Comparison of ENCODE assay signal across 14 cellular contexts in genomic region chr4:34422472-34422871, GRCh38.
DNase-seq lines count a peak whose midpoint lies in the region; ATAC-seq and TF ChIP-seq lines count a peak whose summit lies in the region.
"Had no signal": no experiment of that assay in that cellular context is flagged by ENCODE, and none has a peak within 500 bp of the region (broad histone marks: within the 10 kb centered on the region; RNA-seq: fewer than 3 reads in every experiment).

No MANE protein-coding gene starts in this region.

- no peaks in the 10 kb centered on the region for H3K9me3 ChIP-seq in AG04450 (ENCODE audit: control insufficient read depth, insufficient read depth, low read length)
- H3K9me3 ChIP-seq in SU-DHL-6 (ENCODE audit: insufficient read depth, low read length): no peaks in the 10 kb centered on the region
- H3K9me3 ChIP-seq: tibial nerve had no signal

- no peaks in the 10 kb centered on the region for H3K79me2 ChIP-seq in SU-DHL-6 (ENCODE audit: insufficient read depth, low read length)

- POLR2A ChIA-PET in AG04450 (lab: Yijun Ruan, JAX): no interaction called here

- no peaks in the 10 kb centered on the region for H3K36me3 Mint-ChIP-seq in CD14-positive monocyte
- H3K36me3 Mint-ChIP-seq: activated CD4-positive, alpha-beta memory T cell treated with anti-CD3 and anti-CD28 coated beads for 36 hours; activated naive CD4-positive, alpha-beta T cell treated with anti-CD3 and anti-CD28 coated beads, Interleukin-2, amount 50 U/mL, for 72 hours; IgD-negative memory B cell had no signal

- H3K4me1 Mint-ChIP-seq in CD14-positive monocyte: no peaks in the 10 kb centered on the region
- H3K4me1 Mint-ChIP-seq: IgD-negative memory B cell had no signal

- TF ChIP-seq CTCF in AG04450 (IDR thresholded peaks at IDR 0.05; ENCODE audit: low read depth, low read length) (0 out of 2 replicates have a peak, but pooled peaks have one; percentile 17), SU-DHL-6 (IDR thresholded peaks at IDR 0.05; ENCODE audit: insufficient read depth, low read length, poor library complexity, severe bottlenecking) (no peak), foreskin keratinocyte (conservative IDR thresholded peaks at IDR 0.05) (peak; percentile 42), GM10266 (IDR thresholded peaks at IDR 0.05; ENCODE audit: control insufficient read depth, insufficient read depth, low read depth, missing control alignments) (no peak), CD14-positive monocyte (IDR thresholded peaks at IDR 0.05) (no peak)

- H4K20me1 ChIP-seq in SU-DHL-6 (ENCODE audit: low read depth, low read length): no peaks in the 10 kb centered on the region

- peak overlapping the region; percentile 36 for H3K4me2 ChIP-seq in SU-DHL-6 (ENCODE audit: low read depth, low read length, poor library complexity, severe bottlenecking)

- DNase-seq in AG04450 (ENCODE audit: low read depth, low spot score): no peak
- DNase-seq in H4 (ENCODE audit: low spot score): peak; percentile 10
- DNase-seq in foreskin keratinocyte: no peak
- no peak for DNase-seq in GM10266 (ENCODE audit: extremely low spot score)
- DNase-seq in CD14-positive monocyte (ENCODE audit: low spot score): no peak
- DNase-seq in NCI-H226: no peak
- no peak for DNase-seq in mucosa of gallbladder (ENCODE audit: low spot score)
- DNase-seq: activated CD4-positive, alpha-beta memory T cell treated with anti-CD3 and anti-CD28 coated beads for 36 hours; effector memory CD8-positive, alpha-beta T cell; mucosa of descending colon had no signal

- intact Hi-C loops in CD14-positive monocyte (cut with micrococcal nuclease): no loop called here

- H3K4me1 ChIP-seq in foreskin keratinocyte: no peaks in the 10 kb centered on the region
- H3K4me1 ChIP-seq: tibial nerve had no signal

- H3K4me3 ChIP-seq in AG04450 (ENCODE audit: low read depth, low read length) (no peak overlapping the region), SU-DHL-6 (ENCODE audit: insufficient read depth, low read length, poor library complexity, severe bottlenecking) (no peak overlapping the region)
- H3K4me3 ChIP-seq: mucosa of descending colon, tibial nerve had no signal

- no peaks in the 10 kb centered on the region for H3K27me3 Mint-ChIP-seq in CD14-positive monocyte (ENCODE audit: low read depth in 3 of 3)
- H3K27me3 Mint-ChIP-seq: activated CD4-positive, alpha-beta memory T cell treated with anti-CD3 and anti-CD28 coated beads for 36 hours; effector memory CD8-positive, alpha-beta T cell; IgD-negative memory B cell had no signal

- H3K4me3 Mint-ChIP-seq in CD14-positive monocyte: no peak overlapping the region
- H3K4me3 Mint-ChIP-seq: activated CD4-positive, alpha-beta memory T cell treated with anti-CD3 and anti-CD28 coated beads for 36 hours; effector memory CD8-positive, alpha-beta T cell; IgD-negative memory B cell had no signal

- H3K27ac Mint-ChIP-seq in CD14-positive monocyte: no peak overlapping the region
- H3K27ac Mint-ChIP-seq: activated CD4-positive, alpha-beta memory T cell treated with anti-CD3 and anti-CD28 coated beads for 36 hours; activated naive CD4-positive, alpha-beta T cell treated with anti-CD3 and anti-CD28 coated beads, Interleukin-2, amount 50 U/mL, for 72 hours; effector memory CD8-positive, alpha-beta T cell; IgD-negative memory B cell had no signal

- H3K9me3 Mint-ChIP-seq in CD14-positive monocyte: peaks cover 0 to 2% (median 0%) of the 10 kb centered on the region in 7 donors
- H3K9me3 Mint-ChIP-seq: activated CD4-positive, alpha-beta memory T cell treated with anti-CD3 and anti-CD28 coated beads for 36 hours had no signal

- 0 out of 2 replicates have a peak overlapping the region, but pooled peaks have one; percentile 2 for H3K9ac ChIP-seq in SU-DHL-6 (ENCODE audit: low read length)

- H3F3A ChIP-seq in SU-DHL-6 (ENCODE audit: insufficient read depth): no peaks in the 10 kb centered on the region

- H3K36me3 ChIP-seq in SU-DHL-6 (ENCODE audit: low read length): no peaks in the 10 kb centered on the region
- H3K36me3 ChIP-seq: tibial nerve had no signal

- H3K27me3 ChIP-seq in AG04450 (ENCODE audit: control insufficient read depth, insufficient read depth, low read length) (no peaks in the 10 kb centered on the region), SU-DHL-6 (ENCODE audit: low read length) (no peaks in the 10 kb centered on the region), foreskin keratinocyte (no peaks in the 10 kb centered on the region)
- H3K27me3 ChIP-seq: tibial nerve had no signal

- H3K27ac ChIP-seq in AG04450 (ENCODE audit: low read depth, low read length) (no peak overlapping the region), SU-DHL-6 (ENCODE audit: low read depth, low read length) (no peak overlapping the region), foreskin keratinocyte (no peak overlapping the region)
- H3K27ac ChIP-seq: tibial nerve had no signal

- H3K9me2 ChIP-seq in SU-DHL-6 (replicated peaks; ENCODE audit: insufficient read depth, low read length): no peaks in the 10 kb centered on the region

- H2AFZ ChIP-seq in SU-DHL-6 (ENCODE audit: low read depth, low read length, severe bottlenecking): peak overlapping the region; percentile 73

- ATAC-seq in foreskin keratinocyte: no peak
- ATAC-seq: activated naive CD4-positive, alpha-beta T cell treated with anti-CD3 and anti-CD28 coated beads, Interleukin-2, amount 50 U/mL, for 72 hours; effector memory CD8-positive, alpha-beta T cell; mucosa of descending colon had no signal

- CTCF ChIA-PET in AG04450 (lab: Charles Lee): interaction anchor here (1.3 kb wide), 1 partner anchor 774 kb away, joined by 3 read pairs; no protein-coding TSS in a partner anchor

Comparison
In these comparisons a context has a peak if more than half of its experiments do, and no peak if none do; other contexts are left out.
1. CTCF ChIP-seq: peak in AG04450 (single experiment) and foreskin keratinocyte (single experiment); none in SU-DHL-6 (single experiment), GM10266 (single experiment) and CD14-positive monocyte (single experiment).